Comparison of ENCODE assay signal across 19 cellular contexts in the genomic region with DNA sequence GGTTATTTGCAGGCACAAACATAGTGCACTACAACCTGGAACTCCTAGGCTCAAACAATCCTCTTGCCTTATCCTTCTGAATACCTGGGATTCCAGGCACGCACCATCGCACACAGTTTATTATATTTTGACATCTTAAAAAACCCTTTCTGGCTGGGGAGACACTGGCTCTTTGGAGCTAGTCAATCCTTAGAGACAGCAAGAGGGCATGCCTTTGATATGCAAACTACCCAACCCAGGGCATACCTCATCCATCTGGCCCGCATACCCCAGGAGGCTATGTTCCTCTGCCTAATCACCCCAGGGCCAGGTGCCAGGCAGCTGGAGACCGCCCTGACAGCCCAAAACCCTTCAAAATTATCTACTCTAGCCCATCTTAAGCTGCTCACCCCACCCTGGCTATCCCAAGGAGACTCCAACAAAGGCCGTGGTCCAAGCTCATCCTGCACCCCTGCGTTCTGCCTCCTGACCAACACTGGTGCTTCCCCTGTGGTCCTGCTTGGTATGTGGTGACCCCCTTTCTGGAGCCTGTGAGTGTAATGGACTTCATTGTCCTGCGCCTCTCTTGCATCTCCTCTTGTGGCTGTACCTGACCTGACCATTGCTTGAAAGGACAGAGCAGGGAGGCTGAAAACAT.
"Had no signal": no experiment of that assay in that cellular context is flagged by ENCODE, and none has a peak within 500 bp of the region (broad histone marks: within the 10 kb centered on the region; RNA-seq: fewer than 3 reads in every experiment).

No MANE protein-coding gene starts in this region.

- H3K4me3 ChIP-seq: ascending aorta, esophagus squamous epithelium, left lung, tibial nerve, uterus had no signal

- H3K9me3 ChIP-seq: ascending aorta, esophagus squamous epithelium, left lung, tibial nerve, uterus had no signal

- H3K27ac Mint-ChIP-seq: activated B cell treated with CpG ODN at 0.5 μM for 24 hours had no signal

- H3K27ac ChIP-seq: ascending aorta, esophagus squamous epithelium, left lung, uterus had no signal

- H3K4me1 ChIP-seq: uterus had no signal

- DNase-seq: activated B cell treated with CpG ODN at 0.5 μM for 24 hours; activated CD4-positive, alpha-beta T cell treated with anti-CD3 and anti-CD28 coated beads for 4 hours; activated CD8-positive, alpha-beta memory T cell treated with anti-CD3 and anti-CD28 coated beads, Interleukin-2, amount 50 U/mL, for 4 hours; activated effector memory CD4-positive, alpha-beta T cell treated with Interleukin-2 at 50 U/mL for 16 hours; activated naive CD4-positive, alpha-beta T cell treated with anti-CD3 and anti-CD28 coated beads, Interleukin-2, amount 50 U/mL, for 16 hours; activated T-cell treated with anti-CD3 and anti-CD28 coated beads, Interleukin-2, amount 50 U/mL, for 4 hours; effector CD4-positive, alpha-beta T cell; esophagus squamous epithelium; islet precursor cell; left lung; mammary epithelial cell; retina; stimulated activated CD4-positive, alpha-beta T cell treated with anti-CD3 and anti-CD28 coated beads, Interleukin-12 subunit alpha, Interleukin-12 subunit beta, amount 100 ng/mL, for 4 hours; stimulated activated CD4-positive, alpha-beta T cell treated with anti-CD3 and anti-CD28 coated beads, Interleukin-1b, Interleukin-23, amount 100 ng/mL, for 48 hours; stimulated activated naive CD4-positive, alpha-beta T cell treated with Interleukin-2 at 50 U/mL for 16 hours; SW 1271; uterus had no signal

- H3K9me3 Mint-ChIP-seq: activated B cell treated with CpG ODN at 0.5 μM for 24 hours; activated T-cell treated with anti-CD3 and anti-CD28 coated beads, Interleukin-2, amount 50 U/mL, for 4 hours had no signal

- H3K4me3 Mint-ChIP-seq: activated B cell treated with CpG ODN at 0.5 μM for 24 hours; activated T-cell treated with anti-CD3 and anti-CD28 coated beads, Interleukin-2, amount 50 U/mL, for 4 hours had no signal

- H3K27me3 ChIP-seq: ascending aorta, esophagus squamous epithelium, left lung, tibial nerve, uterus had no signal

- H3K4me1 Mint-ChIP-seq: activated B cell treated with CpG ODN at 0.5 μM for 24 hours had no signal

- H3K36me3 ChIP-seq: ascending aorta, esophagus squamous epithelium, left lung, tibial nerve, uterus had no signal
